ENCODE assay signal across 1 cellular context in the genomic region with DNA sequence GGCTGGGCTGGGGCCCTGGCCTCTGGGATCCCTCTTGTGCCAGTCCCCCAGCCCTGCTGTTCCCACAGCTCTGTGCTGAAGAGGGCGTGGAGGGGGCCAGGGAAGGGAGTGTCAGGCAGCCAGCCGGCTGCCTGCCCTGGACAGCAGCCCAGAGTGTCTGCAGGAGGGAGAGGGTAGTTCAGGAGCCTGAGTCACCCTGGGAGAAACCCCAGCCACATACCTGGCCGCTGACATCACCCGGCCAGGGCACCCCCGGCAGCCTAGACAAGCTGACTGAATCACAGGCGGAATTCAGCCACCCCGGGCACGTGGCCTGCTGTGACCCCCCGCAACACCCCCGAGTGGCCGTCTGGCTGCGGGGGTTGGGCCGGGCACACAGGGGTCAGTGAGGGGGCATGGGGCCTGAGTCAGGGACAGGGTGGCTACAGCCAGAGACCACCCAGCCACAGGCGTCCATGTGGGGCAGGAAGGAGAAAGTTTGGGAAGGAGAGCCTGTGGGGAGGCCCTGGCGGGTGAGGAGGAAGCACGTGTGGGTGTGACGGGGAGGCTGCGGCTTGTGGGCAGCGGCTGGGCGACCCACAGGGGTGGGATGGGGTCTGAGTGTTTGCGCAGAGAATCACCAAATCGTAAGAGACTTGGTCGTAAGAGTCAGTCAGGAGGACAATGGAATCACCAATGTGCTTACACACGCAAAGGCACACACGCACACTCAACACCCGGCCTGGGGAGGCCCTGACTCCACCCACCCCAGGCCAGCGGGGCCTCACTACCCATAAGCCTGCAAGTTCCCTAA.
A peak's percentile ranks its signal among the peaks of the same experiment; 100 is the strongest.
TF ChIP-seq lines count a peak whose summit lies in the region.

No MANE protein-coding gene starts in this region.

TF ChIP-seq in HEK293, 187 proteins besides CTCF, POLR2A, EP300 and RAD21 (continued from another document and continues in another):
- TF ChIP-seq ZNF274 (IDR thresholded peaks at IDR 0.05; ENCODE audit: low read length) (no peak), ZNF274 (tag by site-specific recombination; IDR thresholded peaks at IDR 0.05; ENCODE audit: borderline replicate concordance) (no peak), ZNF114 (tag by site-specific recombination; IDR thresholded peaks at IDR 0.05) (no peak), TRIM28 (IDR thresholded peaks at IDR 0.05; ENCODE audit: borderline replicate concordance, low read length) (no peak), ZNF174 (tag by site-specific recombination; IDR thresholded peaks at IDR 0.05) (no peak), ZNF501 (tag by site-specific recombination; IDR thresholded peaks at IDR 0.05) (peak; percentile 76; the same call in 1 of the 2 replicates), ZNF292 (tag by site-specific recombination; IDR thresholded peaks at IDR 0.05; ENCODE audit: borderline replicate concordance, low read depth) (no peak), ZNF19 (tag by site-specific recombination; IDR thresholded peaks at IDR 0.05; ENCODE audit: low read depth) (no peak), ZNF76 (tag by site-specific recombination; IDR thresholded peaks at IDR 0.05; ENCODE audit: borderline replicate concordance, low read depth) (0 out of 2 replicates have a peak, but pooled peaks have one; percentile 32), ZNF768 (tag by site-specific recombination; IDR thresholded peaks at IDR 0.05) (no peak), ZNF571 (tag by site-specific recombination; IDR thresholded peaks at IDR 0.05) (no peak), ZNF677 (tag by site-specific recombination; IDR thresholded peaks at IDR 0.05) (no peak), YY1 (tag by site-specific recombination; IDR thresholded peaks at IDR 0.05) (no peak), ZSCAN30 (tag by site-specific recombination; IDR thresholded peaks at IDR 0.05) (peak; percentile 81), GLIS2 (tag by site-specific recombination; IDR thresholded peaks at IDR 0.05) (peak; percentile 99), ZNF266 (tag by site-specific recombination; IDR thresholded peaks at IDR 0.05; ENCODE audit: low read depth) (no peak), KLF8 (tag by site-specific recombination; IDR thresholded peaks at IDR 0.05) (peak; percentile 92), ZNF394 (tag by site-specific recombination; IDR thresholded peaks at IDR 0.05; ENCODE audit: borderline replicate concordance) (peak; percentile 63; the same call in 1 of the 2 replicates), ZNF529 (tag by site-specific recombination; IDR thresholded peaks at IDR 0.05; ENCODE audit: insufficient replicate concordance) (no peak), ZNF426 (tag by site-specific recombination; IDR thresholded peaks at IDR 0.05) (no peak), HOXA7 (CRISPR knock-in tag; IDR thresholded peaks at IDR 0.05; ENCODE audit: borderline replicate concordance) (no peak), WT1 (tag by site-specific recombination; IDR thresholded peaks at IDR 0.05) (peak; percentile 88), HOXD13 (CRISPR knock-in tag; IDR thresholded peaks at IDR 0.05; ENCODE audit: borderline replicate concordance) (no peak), ZNF311 (tag by site-specific recombination; IDR thresholded peaks at IDR 0.05; ENCODE audit: borderline replicate concordance) (no peak), ZEB2 (tag by site-specific recombination; IDR thresholded peaks at IDR 0.05) (peak; percentile 91), MZF1 (tag by site-specific recombination; IDR thresholded peaks at IDR 0.05; ENCODE audit: borderline replicate concordance) (no peak), ZNF221 (tag by site-specific recombination; IDR thresholded peaks at IDR 0.05; ENCODE audit: borderline replicate concordance) (no peak), ZFP3 (tag by site-specific recombination; IDR thresholded peaks at IDR 0.05; ENCODE audit: low read depth) (peak; percentile 35; the same call in 1 of the 2 replicates), KLF9 (tag by site-specific recombination; IDR thresholded peaks at IDR 0.05; ENCODE audit: low read depth) (peak; percentile 83), ZNF626 (tag by site-specific recombination; IDR thresholded peaks at IDR 0.05) (no peak), GLI2 (tag by site-specific recombination; IDR thresholded peaks at IDR 0.05; ENCODE audit: borderline replicate concordance, low read depth) (no peak)
- TF ChIP-seq, protein P1, sequence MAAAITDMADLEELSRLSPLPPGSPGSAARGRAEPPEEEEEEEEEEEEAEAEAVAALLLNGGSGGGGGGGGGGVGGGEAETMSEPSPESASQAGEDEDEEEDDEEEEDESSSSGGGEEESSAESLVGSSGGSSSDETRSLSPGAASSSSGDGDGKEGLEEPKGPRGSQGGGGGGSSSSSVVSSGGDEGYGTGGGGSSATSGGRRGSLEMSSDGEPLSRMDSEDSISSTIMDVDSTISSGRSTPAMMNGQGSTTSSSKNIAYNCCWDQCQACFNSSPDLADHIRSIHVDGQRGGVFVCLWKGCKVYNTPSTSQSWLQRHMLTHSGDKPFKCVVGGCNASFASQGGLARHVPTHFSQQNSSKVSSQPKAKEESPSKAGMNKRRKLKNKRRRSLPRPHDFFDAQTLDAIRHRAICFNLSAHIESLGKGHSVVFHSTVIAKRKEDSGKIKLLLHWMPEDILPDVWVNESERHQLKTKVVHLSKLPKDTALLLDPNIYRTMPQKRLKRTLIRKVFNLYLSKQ (tag by site-specific recombination; IDR thresholded peaks at IDR 0.05; ENCODE audit: borderline replicate concordance), result no peak
- TF ChIP-seq, protein P2, sequence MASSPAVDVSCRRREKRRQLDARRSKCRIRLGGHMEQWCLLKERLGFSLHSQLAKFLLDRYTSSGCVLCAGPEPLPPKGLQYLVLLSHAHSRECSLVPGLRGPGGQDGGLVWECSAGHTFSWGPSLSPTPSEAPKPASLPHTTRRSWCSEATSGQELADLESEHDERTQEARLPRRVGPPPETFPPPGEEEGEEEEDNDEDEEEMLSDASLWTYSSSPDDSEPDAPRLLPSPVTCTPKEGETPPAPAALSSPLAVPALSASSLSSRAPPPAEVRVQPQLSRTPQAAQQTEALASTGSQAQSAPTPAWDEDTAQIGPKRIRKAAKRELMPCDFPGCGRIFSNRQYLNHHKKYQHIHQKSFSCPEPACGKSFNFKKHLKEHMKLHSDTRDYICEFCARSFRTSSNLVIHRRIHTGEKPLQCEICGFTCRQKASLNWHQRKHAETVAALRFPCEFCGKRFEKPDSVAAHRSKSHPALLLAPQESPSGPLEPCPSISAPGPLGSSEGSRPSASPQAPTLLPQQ (tag by site-specific recombination; IDR thresholded peaks at IDR 0.05), result peak; percentile 76
- TF ChIP-seq, protein P3, sequence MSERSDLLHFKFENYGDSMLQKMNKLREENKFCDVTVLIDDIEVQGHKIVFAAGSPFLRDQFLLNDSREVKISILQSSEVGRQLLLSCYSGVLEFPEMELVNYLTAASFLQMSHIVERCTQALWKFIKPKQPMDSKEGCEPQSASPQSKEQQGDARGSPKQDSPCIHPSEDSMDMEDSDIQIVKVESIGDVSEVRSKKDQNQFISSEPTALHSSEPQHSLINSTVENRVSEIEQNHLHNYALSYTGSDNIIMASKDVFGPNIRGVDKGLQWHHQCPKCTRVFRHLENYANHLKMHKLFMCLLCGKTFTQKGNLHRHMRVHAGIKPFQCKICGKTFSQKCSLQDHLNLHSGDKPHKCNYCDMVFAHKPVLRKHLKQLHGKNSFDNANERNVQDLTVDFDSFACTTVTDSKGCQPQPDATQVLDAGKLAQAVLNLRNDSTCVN (tag by site-specific recombination; optimal IDR thresholded peaks at IDR 0.05), result peak; percentile 38
- TF ChIP-seq, protein P4, sequence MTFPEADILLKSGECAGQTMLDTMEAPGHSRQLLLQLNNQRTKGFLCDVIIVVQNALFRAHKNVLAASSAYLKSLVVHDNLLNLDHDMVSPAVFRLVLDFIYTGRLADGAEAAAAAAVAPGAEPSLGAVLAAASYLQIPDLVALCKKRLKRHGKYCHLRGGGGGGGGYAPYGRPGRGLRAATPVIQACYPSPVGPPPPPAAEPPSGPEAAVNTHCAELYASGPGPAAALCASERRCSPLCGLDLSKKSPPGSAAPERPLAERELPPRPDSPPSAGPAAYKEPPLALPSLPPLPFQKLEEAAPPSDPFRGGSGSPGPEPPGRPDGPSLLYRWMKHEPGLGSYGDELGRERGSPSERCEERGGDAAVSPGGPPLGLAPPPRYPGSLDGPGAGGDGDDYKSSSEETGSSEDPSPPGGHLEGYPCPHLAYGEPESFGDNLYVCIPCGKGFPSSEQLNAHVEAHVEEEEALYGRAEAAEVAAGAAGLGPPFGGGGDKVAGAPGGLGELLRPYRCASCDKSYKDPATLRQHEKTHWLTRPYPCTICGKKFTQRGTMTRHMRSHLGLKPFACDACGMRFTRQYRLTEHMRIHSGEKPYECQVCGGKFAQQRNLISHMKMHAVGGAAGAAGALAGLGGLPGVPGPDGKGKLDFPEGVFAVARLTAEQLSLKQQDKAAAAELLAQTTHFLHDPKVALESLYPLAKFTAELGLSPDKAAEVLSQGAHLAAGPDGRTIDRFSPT (tag by site-specific recombination; IDR thresholded peaks at IDR 0.05), result peak; percentile 98
- TF ChIP-seq, protein P5, sequence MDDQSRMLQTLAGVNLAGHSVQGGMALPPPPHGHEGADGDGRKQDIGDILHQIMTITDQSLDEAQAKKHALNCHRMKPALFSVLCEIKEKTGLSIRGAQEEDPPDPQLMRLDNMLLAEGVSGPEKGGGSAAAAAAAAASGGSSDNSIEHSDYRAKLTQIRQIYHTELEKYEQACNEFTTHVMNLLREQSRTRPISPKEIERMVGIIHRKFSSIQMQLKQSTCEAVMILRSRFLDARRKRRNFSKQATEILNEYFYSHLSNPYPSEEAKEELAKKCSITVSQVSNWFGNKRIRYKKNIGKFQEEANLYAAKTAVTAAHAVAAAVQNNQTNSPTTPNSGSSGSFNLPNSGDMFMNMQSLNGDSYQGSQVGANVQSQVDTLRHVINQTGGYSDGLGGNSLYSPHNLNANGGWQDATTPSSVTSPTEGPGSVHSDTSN (CRISPR knock-in tag; IDR thresholded peaks at IDR 0.05), result no peak
- TF ChIP-seq, protein P6, sequence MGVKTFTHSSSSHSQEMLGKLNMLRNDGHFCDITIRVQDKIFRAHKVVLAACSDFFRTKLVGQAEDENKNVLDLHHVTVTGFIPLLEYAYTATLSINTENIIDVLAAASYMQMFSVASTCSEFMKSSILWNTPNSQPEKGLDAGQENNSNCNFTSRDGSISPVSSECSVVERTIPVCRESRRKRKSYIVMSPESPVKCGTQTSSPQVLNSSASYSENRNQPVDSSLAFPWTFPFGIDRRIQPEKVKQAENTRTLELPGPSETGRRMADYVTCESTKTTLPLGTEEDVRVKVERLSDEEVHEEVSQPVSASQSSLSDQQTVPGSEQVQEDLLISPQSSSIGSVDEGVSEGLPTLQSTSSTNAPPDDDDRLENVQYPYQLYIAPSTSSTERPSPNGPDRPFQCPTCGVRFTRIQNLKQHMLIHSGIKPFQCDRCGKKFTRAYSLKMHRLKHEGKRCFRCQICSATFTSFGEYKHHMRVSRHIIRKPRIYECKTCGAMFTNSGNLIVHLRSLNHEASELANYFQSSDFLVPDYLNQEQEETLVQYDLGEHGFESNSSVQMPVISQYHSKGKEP (tag by site-specific recombination; IDR thresholded peaks at IDR 0.05), result no peak; the same call in 1 of the 2 replicates
- TF ChIP-seq, protein P7, sequence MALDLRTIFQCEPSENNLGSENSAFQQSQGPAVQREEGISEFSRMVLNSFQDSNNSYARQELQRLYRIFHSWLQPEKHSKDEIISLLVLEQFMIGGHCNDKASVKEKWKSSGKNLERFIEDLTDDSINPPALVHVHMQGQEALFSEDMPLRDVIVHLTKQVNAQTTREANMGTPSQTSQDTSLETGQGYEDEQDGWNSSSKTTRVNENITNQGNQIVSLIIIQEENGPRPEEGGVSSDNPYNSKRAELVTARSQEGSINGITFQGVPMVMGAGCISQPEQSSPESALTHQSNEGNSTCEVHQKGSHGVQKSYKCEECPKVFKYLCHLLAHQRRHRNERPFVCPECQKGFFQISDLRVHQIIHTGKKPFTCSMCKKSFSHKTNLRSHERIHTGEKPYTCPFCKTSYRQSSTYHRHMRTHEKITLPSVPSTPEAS (tag by site-specific recombination; IDR thresholded peaks at IDR 0.05), result peak; percentile 52; the same call in 1 of the 2 replicates
- TF ChIP-seq, protein P8, sequence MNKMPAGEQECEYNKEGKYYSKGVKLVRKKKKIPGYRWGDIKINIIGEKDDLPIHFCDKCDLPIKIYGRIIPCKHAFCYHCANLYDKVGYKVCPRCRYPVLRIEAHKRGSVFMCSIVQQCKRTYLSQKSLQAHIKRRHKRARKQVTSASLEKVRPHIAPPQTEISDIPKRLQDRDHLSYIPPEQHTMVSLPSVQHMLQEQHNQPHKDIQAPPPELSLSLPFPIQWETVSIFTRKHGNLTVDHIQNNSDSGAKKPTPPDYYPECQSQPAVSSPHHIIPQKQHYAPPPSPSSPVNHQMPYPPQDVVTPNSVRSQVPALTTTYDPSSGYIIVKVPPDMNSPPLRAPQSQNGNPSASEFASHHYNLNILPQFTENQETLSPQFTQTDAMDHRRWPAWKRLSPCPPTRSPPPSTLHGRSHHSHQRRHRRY (tag by site-specific recombination; IDR thresholded peaks at IDR 0.05), result no peak
- TF ChIP-seq, protein P9, sequence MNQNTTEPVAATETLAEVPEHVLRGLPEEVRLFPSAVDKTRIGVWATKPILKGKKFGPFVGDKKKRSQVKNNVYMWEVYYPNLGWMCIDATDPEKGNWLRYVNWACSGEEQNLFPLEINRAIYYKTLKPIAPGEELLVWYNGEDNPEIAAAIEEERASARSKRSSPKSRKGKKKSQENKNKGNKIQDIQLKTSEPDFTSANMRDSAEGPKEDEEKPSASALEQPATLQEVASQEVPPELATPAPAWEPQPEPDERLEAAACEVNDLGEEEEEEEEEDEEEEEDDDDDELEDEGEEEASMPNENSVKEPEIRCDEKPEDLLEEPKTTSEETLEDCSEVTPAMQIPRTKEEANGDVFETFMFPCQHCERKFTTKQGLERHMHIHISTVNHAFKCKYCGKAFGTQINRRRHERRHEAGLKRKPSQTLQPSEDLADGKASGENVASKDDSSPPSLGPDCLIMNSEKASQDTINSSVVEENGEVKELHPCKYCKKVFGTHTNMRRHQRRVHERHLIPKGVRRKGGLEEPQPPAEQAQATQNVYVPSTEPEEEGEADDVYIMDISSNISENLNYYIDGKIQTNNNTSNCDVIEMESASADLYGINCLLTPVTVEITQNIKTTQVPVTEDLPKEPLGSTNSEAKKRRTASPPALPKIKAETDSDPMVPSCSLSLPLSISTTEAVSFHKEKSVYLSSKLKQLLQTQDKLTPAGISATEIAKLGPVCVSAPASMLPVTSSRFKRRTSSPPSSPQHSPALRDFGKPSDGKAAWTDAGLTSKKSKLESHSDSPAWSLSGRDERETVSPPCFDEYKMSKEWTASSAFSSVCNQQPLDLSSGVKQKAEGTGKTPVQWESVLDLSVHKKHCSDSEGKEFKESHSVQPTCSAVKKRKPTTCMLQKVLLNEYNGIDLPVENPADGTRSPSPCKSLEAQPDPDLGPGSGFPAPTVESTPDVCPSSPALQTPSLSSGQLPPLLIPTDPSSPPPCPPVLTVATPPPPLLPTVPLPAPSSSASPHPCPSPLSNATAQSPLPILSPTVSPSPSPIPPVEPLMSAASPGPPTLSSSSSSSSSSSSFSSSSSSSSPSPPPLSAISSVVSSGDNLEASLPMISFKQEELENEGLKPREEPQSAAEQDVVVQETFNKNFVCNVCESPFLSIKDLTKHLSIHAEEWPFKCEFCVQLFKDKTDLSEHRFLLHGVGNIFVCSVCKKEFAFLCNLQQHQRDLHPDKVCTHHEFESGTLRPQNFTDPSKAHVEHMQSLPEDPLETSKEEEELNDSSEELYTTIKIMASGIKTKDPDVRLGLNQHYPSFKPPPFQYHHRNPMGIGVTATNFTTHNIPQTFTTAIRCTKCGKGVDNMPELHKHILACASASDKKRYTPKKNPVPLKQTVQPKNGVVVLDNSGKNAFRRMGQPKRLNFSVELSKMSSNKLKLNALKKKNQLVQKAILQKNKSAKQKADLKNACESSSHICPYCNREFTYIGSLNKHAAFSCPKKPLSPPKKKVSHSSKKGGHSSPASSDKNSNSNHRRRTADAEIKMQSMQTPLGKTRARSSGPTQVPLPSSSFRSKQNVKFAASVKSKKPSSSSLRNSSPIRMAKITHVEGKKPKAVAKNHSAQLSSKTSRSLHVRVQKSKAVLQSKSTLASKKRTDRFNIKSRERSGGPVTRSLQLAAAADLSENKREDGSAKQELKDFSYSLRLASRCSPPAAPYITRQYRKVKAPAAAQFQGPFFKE (tag by site-specific recombination; IDR thresholded peaks at IDR 0.05; ENCODE audit: borderline replicate concordance), result no peak
